ENCODE assay signal across 1 cellular context in the genomic region with DNA sequence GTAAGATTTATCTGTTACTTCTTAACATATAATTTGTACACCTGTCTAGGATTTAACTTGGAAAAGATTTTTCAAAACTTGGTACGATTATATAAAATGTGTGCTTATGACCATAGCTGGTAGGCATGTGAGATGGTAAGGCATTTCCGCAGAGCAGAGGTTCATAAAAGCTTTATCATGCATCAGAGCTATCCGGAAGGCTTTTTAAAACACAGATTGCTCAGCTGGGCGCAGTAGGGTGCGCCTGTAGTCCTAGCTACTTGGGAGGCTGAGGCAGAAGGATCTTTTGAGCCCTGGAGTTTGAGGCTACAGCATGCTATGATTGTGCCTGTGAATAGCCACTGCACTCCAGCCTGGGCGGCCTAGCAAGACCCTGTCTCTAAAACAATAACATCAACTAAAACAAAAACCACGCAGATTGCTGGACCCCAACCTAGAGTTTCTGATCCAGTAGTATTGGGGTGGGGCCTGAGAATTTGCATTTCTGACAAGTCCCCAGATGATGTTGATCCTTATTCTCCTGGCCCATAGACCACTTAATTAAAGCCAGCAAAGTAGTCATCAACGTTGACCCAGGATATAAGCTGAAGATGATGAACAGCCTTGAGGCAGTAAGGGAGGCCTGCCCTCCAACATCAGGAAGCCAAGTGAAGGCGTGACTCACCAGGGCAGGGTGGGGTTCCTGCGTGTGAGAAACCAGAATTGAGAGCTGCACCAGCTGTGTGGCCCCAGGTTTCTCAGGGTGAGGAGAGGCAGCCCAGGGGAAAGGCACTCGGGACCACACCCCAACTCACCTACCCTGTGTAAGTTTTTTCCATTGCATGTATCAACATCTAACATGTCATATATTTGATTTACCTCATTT.
TF ChIP-seq lines count a peak whose summit lies in the region.

No MANE protein-coding gene starts in this region.

TF ChIP-seq in SK-N-SH, 30 proteins besides CTCF, POLR2A, EP300 and RAD21 (continued from another document):
- TF ChIP-seq RCOR1 (IDR thresholded peaks at IDR 0.05; ENCODE audit: low read length) (no peak), TAF1 (IDR thresholded peaks at IDR 0.05; ENCODE audit: borderline replicate concordance, low read depth, low read length) (no peak), NRF1 (IDR thresholded peaks at IDR 0.05; ENCODE audit: low read depth, low read length) (no peak), GATA2 (CRISPR knock-in tag; IDR thresholded peaks at IDR 0.05) (no peak), JUND (IDR thresholded peaks at IDR 0.05) (peak; percentile 75), FOSL2 (IDR thresholded peaks at IDR 0.05; ENCODE audit: borderline replicate concordance, low read depth) (peak; percentile 81), RXRA (IDR thresholded peaks at IDR 0.05; ENCODE audit: borderline replicate concordance, low read depth) (peak; percentile 41; the same call in 1 of the 2 replicates), RFX5 (IDR thresholded peaks at IDR 0.05; ENCODE audit: low read length) (no peak), MEF2A (IDR thresholded peaks at IDR 0.05; ENCODE audit: borderline replicate concordance, low read depth) (no peak), TEAD4 (IDR thresholded peaks at IDR 0.05; ENCODE audit: borderline replicate concordance, insufficient read depth) (no peak), SIN3A (IDR thresholded peaks at IDR 0.05; ENCODE audit: borderline replicate concordance, low read depth, low read length) (no peak), GABPA (IDR thresholded peaks at IDR 0.05; ENCODE audit: low read depth) (no peak), CHD2 (IDR thresholded peaks at IDR 0.05; ENCODE audit: low read length, partially characterized antibody) (no peak), SMC3 (IDR thresholded peaks at IDR 0.05; ENCODE audit: low read depth, low read length) (no peak), MXI1 (IDR thresholded peaks at IDR 0.05; ENCODE audit: low read depth, low read length) (no peak), FOXM1 (IDR thresholded peaks at IDR 0.05; ENCODE audit: low read depth) (no peak), FOXJ3 (CRISPR knock-in tag; IDR thresholded peaks at IDR 0.05) (no peak), EZH2phosphoT487 (IDR thresholded peaks at IDR 0.05; ENCODE audit: borderline replicate concordance, low read depth) (no peak), TCF12 (IDR thresholded peaks at IDR 0.05) (peak; percentile 82), POLR2AphosphoS5 (IDR thresholded peaks at IDR 0.05; ENCODE audit: low read depth, low read length) (no peak)
- TF ChIP-seq, protein P1, sequence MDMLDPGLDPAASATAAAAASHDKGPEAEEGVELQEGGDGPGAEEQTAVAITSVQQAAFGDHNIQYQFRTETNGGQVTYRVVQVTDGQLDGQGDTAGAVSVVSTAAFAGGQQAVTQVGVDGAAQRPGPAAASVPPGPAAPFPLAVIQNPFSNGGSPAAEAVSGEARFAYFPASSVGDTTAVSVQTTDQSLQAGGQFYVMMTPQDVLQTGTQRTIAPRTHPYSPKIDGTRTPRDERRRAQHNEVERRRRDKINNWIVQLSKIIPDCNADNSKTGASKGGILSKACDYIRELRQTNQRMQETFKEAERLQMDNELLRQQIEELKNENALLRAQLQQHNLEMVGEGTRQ (IDR thresholded peaks at IDR 0.05; ENCODE audit: borderline replicate concordance, low read depth, low read length): no peak
- TF ChIP-seq, protein P2, sequence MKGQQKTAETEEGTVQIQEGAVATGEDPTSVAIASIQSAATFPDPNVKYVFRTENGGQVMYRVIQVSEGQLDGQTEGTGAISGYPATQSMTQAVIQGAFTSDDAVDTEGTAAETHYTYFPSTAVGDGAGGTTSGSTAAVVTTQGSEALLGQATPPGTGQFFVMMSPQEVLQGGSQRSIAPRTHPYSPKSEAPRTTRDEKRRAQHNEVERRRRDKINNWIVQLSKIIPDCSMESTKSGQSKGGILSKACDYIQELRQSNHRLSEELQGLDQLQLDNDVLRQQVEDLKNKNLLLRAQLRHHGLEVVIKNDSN (IDR thresholded peaks at IDR 0.05; ENCODE audit: borderline replicate concordance, low read depth): no peak
- TF ChIP-seq, protein P3, sequence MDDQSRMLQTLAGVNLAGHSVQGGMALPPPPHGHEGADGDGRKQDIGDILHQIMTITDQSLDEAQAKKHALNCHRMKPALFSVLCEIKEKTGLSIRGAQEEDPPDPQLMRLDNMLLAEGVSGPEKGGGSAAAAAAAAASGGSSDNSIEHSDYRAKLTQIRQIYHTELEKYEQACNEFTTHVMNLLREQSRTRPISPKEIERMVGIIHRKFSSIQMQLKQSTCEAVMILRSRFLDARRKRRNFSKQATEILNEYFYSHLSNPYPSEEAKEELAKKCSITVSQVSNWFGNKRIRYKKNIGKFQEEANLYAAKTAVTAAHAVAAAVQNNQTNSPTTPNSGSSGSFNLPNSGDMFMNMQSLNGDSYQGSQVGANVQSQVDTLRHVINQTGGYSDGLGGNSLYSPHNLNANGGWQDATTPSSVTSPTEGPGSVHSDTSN (IDR thresholded peaks at IDR 0.05): peak; percentile 82
- TF ChIP-seq, protein P4, sequence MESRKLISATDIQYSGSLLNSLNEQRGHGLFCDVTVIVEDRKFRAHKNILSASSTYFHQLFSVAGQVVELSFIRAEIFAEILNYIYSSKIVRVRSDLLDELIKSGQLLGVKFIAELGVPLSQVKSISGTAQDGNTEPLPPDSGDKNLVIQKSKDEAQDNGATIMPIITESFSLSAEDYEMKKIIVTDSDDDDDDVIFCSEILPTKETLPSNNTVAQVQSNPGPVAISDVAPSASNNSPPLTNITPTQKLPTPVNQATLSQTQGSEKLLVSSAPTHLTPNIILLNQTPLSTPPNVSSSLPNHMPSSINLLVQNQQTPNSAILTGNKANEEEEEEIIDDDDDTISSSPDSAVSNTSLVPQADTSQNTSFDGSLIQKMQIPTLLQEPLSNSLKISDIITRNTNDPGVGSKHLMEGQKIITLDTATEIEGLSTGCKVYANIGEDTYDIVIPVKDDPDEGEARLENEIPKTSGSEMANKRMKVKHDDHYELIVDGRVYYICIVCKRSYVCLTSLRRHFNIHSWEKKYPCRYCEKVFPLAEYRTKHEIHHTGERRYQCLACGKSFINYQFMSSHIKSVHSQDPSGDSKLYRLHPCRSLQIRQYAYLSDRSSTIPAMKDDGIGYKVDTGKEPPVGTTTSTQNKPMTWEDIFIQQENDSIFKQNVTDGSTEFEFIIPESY (IDR thresholded peaks at IDR 0.05; ENCODE audit: borderline replicate concordance, low read depth): no peak
- TF ChIP-seq, protein P5, sequence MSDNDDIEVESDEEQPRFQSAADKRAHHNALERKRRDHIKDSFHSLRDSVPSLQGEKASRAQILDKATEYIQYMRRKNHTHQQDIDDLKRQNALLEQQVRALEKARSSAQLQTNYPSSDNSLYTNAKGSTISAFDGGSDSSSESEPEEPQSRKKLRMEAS (IDR thresholded peaks at IDR 0.05; ENCODE audit: low read depth): no peak
- TF ChIP-seq, protein P6, sequence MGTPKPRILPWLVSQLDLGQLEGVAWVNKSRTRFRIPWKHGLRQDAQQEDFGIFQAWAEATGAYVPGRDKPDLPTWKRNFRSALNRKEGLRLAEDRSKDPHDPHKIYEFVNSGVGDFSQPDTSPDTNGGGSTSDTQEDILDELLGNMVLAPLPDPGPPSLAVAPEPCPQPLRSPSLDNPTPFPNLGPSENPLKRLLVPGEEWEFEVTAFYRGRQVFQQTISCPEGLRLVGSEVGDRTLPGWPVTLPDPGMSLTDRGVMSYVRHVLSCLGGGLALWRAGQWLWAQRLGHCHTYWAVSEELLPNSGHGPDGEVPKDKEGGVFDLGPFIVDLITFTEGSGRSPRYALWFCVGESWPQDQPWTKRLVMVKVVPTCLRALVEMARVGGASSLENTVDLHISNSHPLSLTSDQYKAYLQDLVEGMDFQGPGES (IDR thresholded peaks at IDR 0.05; ENCODE audit: low read depth, low read length): no peak
